ENCODE assay signal across 34 cellular contexts in the genomic region with DNA sequence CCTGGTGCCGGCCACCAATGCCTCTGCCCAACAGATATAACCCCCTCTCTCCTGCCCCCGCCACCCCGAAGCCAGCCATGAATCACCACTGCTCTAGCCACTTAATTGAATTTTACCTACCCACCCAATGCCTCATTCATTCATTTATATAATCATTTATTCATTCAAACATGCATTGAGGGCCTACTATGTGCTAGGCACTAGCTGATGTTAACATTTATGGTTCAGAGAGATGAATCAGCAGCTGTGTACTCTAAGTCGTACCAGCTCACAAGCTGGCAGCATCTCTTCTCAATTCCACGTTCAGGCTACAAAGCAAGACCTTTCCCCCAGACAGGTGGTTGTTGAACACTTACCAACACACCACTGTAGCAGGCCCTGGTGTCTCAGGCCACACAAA. TPM values are rescaled to one million over a fixed set of nuclear protein-coding genes. Genes with fewer than 3 reads are reported as not detected.
DNase-seq lines count a peak whose midpoint lies in the region; ATAC-seq, FAIRE-seq and TF ChIP-seq lines count a peak whose summit lies in the region.
"Had no signal": no experiment of that assay in that cellular context is flagged by ENCODE, and none has a peak within 500 bp of the region (broad histone marks: within the 10 kb centered on the region; RNA-seq: fewer than 3 reads in every experiment).

No MANE protein-coding gene starts in this region.

- CTCF ChIA-PET in IMR-90 (lab: Yijun Ruan, JAX) (no interaction called here), K562 (lab: Yijun Ruan, JAX; ENCODE audit: low intra/inter-chr PET ratio) (no interaction called here), H1 (lab: Charles Lee; ENCODE audit: partially characterized antibody) (interaction anchor here (0.7 to 1.5 kb wide), 4 partner anchors 11 to 179 kb away, joined by 3 to 6 read pairs (median 3); no protein-coding TSS in a partner anchor), A673 (lab: Charles Lee) (no interaction called here)

- no peak overlapping the region for H2BK120ac ChIP-seq in IMR-90 (ENCODE audit: low read depth, low read length)
- H2BK120ac ChIP-seq in H1 (replicated peaks; ENCODE audit: low read depth, low read length) = no peak overlapping the region
- no peak overlapping the region for H2BK120ac ChIP-seq in mesenchymal stem cell (ENCODE audit: low read depth, low read length)

- ATAC-seq in IMR-90 (ENCODE audit: low read depth) (no peak), K562 (no peak)
- ATAC-seq: A549; CD8-positive, alpha-beta T cell had no signal

- BruUV-seq in IMR-90 (replicated peaks; lab: Mats Ljungman, UMichigan) (no TSS peak), K562 (replicated peaks; lab: Mats Ljungman, UMichigan) (no TSS peak), A673 (replicated peaks; lab: Mats Ljungman, UMichigan) (no TSS peak)

- H3K9me3 ChIP-seq in IMR-90 (ENCODE audit: control insufficient read depth, insufficient read depth, low read length) (no peaks in the 10 kb centered on the region), K562 (replicated peaks; ENCODE audit: control insufficient read depth, insufficient read depth, low read depth, low read length) (no peaks in the 10 kb centered on the region), H1 (ENCODE audit: insufficient read depth in 2 of 2, low read depth in 1 of 2, low read length in 1 of 2) (no peaks in the 10 kb centered on the region), mesenchymal stem cell (ENCODE audit: control insufficient read depth, low read length) (no peaks in the 10 kb centered on the region), A673 (ENCODE audit: low read depth, low read length, poor library complexity, severe bottlenecking) (no peaks in the 10 kb centered on the region), hepatocyte (ENCODE audit: low read depth) (no peaks in the 10 kb centered on the region)
- H3K9me3 ChIP-seq: A549, BE2C, BLaER1, Caco-2 had no signal

- no peak for TF ChIP-seq RAD21 in IMR-90 (IDR thresholded peaks at IDR 0.05; ENCODE audit: low read length)
- no peak for TF ChIP-seq RAD21 in K562 (CRISPR knock-in tag; conservative IDR thresholded peaks at IDR 0.05 in 1 of 2, IDR thresholded peaks at IDR 0.05 in 1 of 2)
- TF ChIP-seq RAD21 in H1 (IDR thresholded peaks at IDR 0.05 in 1 of 2, conservative IDR thresholded peaks at IDR 0.05 in 1 of 2; ENCODE audit: low read depth in 2 of 2, low read length in 2 of 2) = no peak

- peaks cover 20% of the 10 kb centered on the region for H3K4me1 ChIP-seq in IMR-90 (ENCODE audit: control insufficient read depth, insufficient read depth, low read length)
- H3K4me1 ChIP-seq in K562 (replicated peaks in 1 of 2; ENCODE audit: control insufficient read depth in 2 of 2, insufficient read depth in 2 of 2, low read length in 2 of 2) = peaks cover 25 to 32% of the 10 kb centered on the region in 2 experiments; a peak in 4 of 5 replicates
- H3K4me1 ChIP-seq in H1 (replicated peaks in 1 of 4; ENCODE audit: control insufficient read depth in 3 of 4, insufficient read depth in 4 of 4, low read length in 3 of 4) = peaks cover 3 to 5% (median 5%) of the 10 kb centered on the region in 4 experiments; a peak in 6 of 7 replicates
- peaks cover 10% of the 10 kb centered on the region for H3K4me1 ChIP-seq in mesenchymal stem cell (ENCODE audit: control insufficient read depth, insufficient read depth, low read depth, low read length)
- no peaks in the 10 kb centered on the region for H3K4me1 ChIP-seq in A673 (ENCODE audit: insufficient read depth, low read length, poor library complexity, severe bottlenecking)
- H3K4me1 ChIP-seq in hepatocyte (ENCODE audit: insufficient read depth) = no peaks in the 10 kb centered on the region

- no peak for DNase-seq in IMR-90
- DNase-seq in K562 (ENCODE audit: extremely low read depth in 1 of 4, low spot score in 3 of 4) = no peak
- DNase-seq in H1 (ENCODE audit: low read depth in 1 of 2, low spot score in 2 of 2) = no peak
- no peak for DNase-seq in mesenchymal stem cell
- no peak for DNase-seq in A673 (ENCODE audit: low spot score)
- no peak for DNase-seq in mesenteric fat pad (ENCODE audit: low spot score)
- DNase-seq in SKM-1 (lab: John Stamatoyannopoulos, UW; ENCODE audit: unreplicated experiment) = no peak
- DNase-seq in hepatocyte (ENCODE audit: low spot score) = no peak
- DNase-seq: 8988T; ACHN; AML-193; BE2C; C1 segment of cervical spinal cord; Caco-2; Calu3; CD4-positive, alpha-beta memory T cell; CD4-positive, alpha-beta T cell; CD4-positive, CD25-positive, alpha-beta regulatory T cell; CD8-positive, alpha-beta memory T cell; CD8-positive, alpha-beta T cell; COR-L47; DMS 273 treated with DMSO at 0.1 percent for 48 hours; DMS153; DMS53; DND-41; EL had no signal

- H2AFZ ChIP-seq in IMR-90 (replicated peaks; ENCODE audit: low read length, poor library complexity) (no peak overlapping the region), K562 (ENCODE audit: low read depth, low read length) (peak overlapping the region; percentile 61), H1 (ENCODE audit: low read length) (no peak overlapping the region), mesenchymal stem cell (ENCODE audit: low read depth, low read length) (no peak overlapping the region), hepatocyte (no peak overlapping the region)

- H4K20me1 ChIP-seq in IMR-90 (ENCODE audit: insufficient read depth, low read length) (no peaks in the 10 kb centered on the region), K562 (replicated peaks; ENCODE audit: control insufficient read depth, insufficient read depth, low read length) (no peaks in the 10 kb centered on the region), H1 (replicated peaks in 1 of 2; ENCODE audit: control insufficient read depth in 1 of 2, insufficient read depth in 2 of 2, low read length in 2 of 2) (no peaks in the 10 kb centered on the region), hepatocyte (ENCODE audit: insufficient read depth, poor library complexity, severe bottlenecking) (no peaks in the 10 kb centered on the region)
- H4K20me1 ChIP-seq: BLaER1 had no signal

- 100% methylated on average over 1 of the region's 5 CpGs; no CpG with 5 or more reads in 1 of the 2 experiments for WGBS in IMR-90 (ENCODE audit: extremely low coverage in 2 of 2, insufficient read length in 1 of 2), 2 experiments
- 55% methylated on average over 5 of the region's 5 CpGs for WGBS in K562 (ENCODE audit: insufficient coverage, low coverage, missing lambda C conversion rate)
- 87% methylated on average over 5 of the region's 5 CpGs; no CpG with 5 or more reads in 1 of the 2 experiments for WGBS in H1 (ENCODE audit: extremely low coverage in 1 of 2, insufficient coverage in 1 of 2, insufficient read length in 1 of 2, insufficient replicate concordance in 2 of 2, low coverage in 1 of 2, low lambda C conversion rate in 2 of 2, missing lambda C conversion rate in 1 of 2), 2 experiments
- 98% methylated on average over 5 of the region's 5 CpGs for WGBS in mesenchymal stem cell
- 90% methylated on average over 5 of the region's 5 CpGs for WGBS in hepatocyte (ENCODE audit: low lambda C conversion rate, missing lambda C conversion rate)

- dilution Hi-C loops in IMR-90 (cut with HindIII; ENCODE audit: low sequenced_read_pairs, unreplicated experiment) = no loop called here

- no peak overlapping the region for H3K23ac ChIP-seq in IMR-90 (ENCODE audit: low read depth, low read length)
- no peak overlapping the region for H3K23ac ChIP-seq in H1 (ENCODE audit: insufficient read length)
- H3K23ac ChIP-seq in mesenchymal stem cell (ENCODE audit: low read length in 2 of 2) = no peak overlapping the region

- no peak overlapping the region for H3K4me2 ChIP-seq in IMR-90 (ENCODE audit: low read depth, low read length)
- H3K4me2 ChIP-seq in K562 (ENCODE audit: insufficient read depth, low read length) = peak overlapping the region; percentile 56
- no peak overlapping the region for H3K4me2 ChIP-seq in H1 (ENCODE audit: insufficient read depth in 1 of 2, low read depth in 2 of 2, low read length in 2 of 2)
- H3K4me2 ChIP-seq in mesenchymal stem cell (ENCODE audit: low read length, poor library complexity, severe bottlenecking) = no peak overlapping the region
- no peak overlapping the region for H3K4me2 ChIP-seq in hepatocyte
- H3K4me2 ChIP-seq: BLaER1 had no signal

- no peaks in the 10 kb centered on the region for H3K23me2 ChIP-seq in H1 (ENCODE audit: low read depth, low read length)

- H2BK20ac ChIP-seq in IMR-90 (ENCODE audit: low read depth, low read length) = no peak overlapping the region
- H2BK20ac ChIP-seq in H1 (ENCODE audit: low read length) = no peak overlapping the region

- H3K4ac ChIP-seq in IMR-90 (ENCODE audit: low read depth, low read length) (no peak overlapping the region), H1 (replicated peaks; ENCODE audit: insufficient read length, low read depth, low read length) (no peak overlapping the region), mesenchymal stem cell (ENCODE audit: low read depth in 1 of 2, low read length in 2 of 2) (no peak overlapping the region)

- H3K4me3 ChIP-seq in IMR-90 (ENCODE audit: insufficient read depth, low read depth, low read length) = no peak overlapping the region
- no peak overlapping the region for H3K4me3 ChIP-seq in K562
- no peak overlapping the region for H3K4me3 ChIP-seq in H1 (ENCODE audit: extremely low read depth in 1 of 4, insufficient read depth in 2 of 4, low read depth in 3 of 4, low read length in 4 of 4)
- H3K4me3 ChIP-seq in mesenchymal stem cell (ENCODE audit: insufficient read depth in 1 of 2, low read depth in 1 of 2, low read length in 2 of 2) = no peak overlapping the region
- H3K4me3 ChIP-seq in A673 (ENCODE audit: low read depth, low read length, poor library complexity, severe bottlenecking) = no peak overlapping the region
- no peak overlapping the region for H3K4me3 ChIP-seq in hepatocyte
- H3K4me3 ChIP-seq: A549; BLaER1; BLaER1 treated with 17β-estradiol and CSF1 and Interleukin-3, amounts not matched to agents 10 nM and 100 nM had no signal

- H3K9ac ChIP-seq in IMR-90 (ENCODE audit: low read depth, low read length) (no peak overlapping the region), K562 (ENCODE audit: insufficient read depth in 1 of 2, low read depth in 2 of 2, low read length in 2 of 2) (no peak overlapping the region; a peak in 1 of 4 replicates), H1 (replicated peaks in 1 of 4; ENCODE audit: extremely low read depth in 1 of 4, low read depth in 3 of 4, low read length in 3 of 4) (no peak overlapping the region), mesenchymal stem cell (ENCODE audit: low read length) (no peak overlapping the region)
- H3K9ac ChIP-seq: BLaER1; BLaER1 treated with 17β-estradiol and CSF1 and Interleukin-3, amounts not matched to agents 10 nM and 100 nM had no signal

- FAIRE-seq in K562 (lab: Jason Lieb, UNC) (no peak), H1 (lab: Jason Lieb, UNC) (no peak)
- FAIRE-seq: A204.1, A549, D721Med had no signal

- intact Hi-C loops in IMR-90 (cut with micrococcal nuclease) (no loop called here), K562 (cut with micrococcal nuclease) (loop anchor here (5.0 kb wide), 1 partner anchor 82 kb away; no protein-coding TSS in a partner anchor), A673 (cut with micrococcal nuclease; ENCODE audit: unreplicated experiment) (no loop called here)

- no peaks in the 10 kb centered on the region for H3K27me3 ChIP-seq in IMR-90 (ENCODE audit: control insufficient read depth, insufficient read depth, low read length)
- no peaks in the 10 kb centered on the region for H3K27me3 ChIP-seq in K562 (ENCODE audit: control insufficient read depth in 2 of 2, insufficient read depth in 2 of 2, low read length in 2 of 2)
- peaks cover 0 to 5% (median 2%) of the 10 kb centered on the region in 4 experiments; a peak in 3 of 7 replicates for H3K27me3 ChIP-seq in H1 (replicated peaks in 1 of 4; ENCODE audit: control insufficient read depth in 3 of 4, extremely low read depth in 1 of 4, insufficient read depth in 3 of 4, low read length in 3 of 4)
- H3K27me3 ChIP-seq in mesenchymal stem cell (ENCODE audit: control insufficient read depth in 1 of 2, insufficient read depth in 1 of 2, low read length in 2 of 2) = no peaks in the 10 kb centered on the region
- no peaks in the 10 kb centered on the region for H3K27me3 ChIP-seq in A673 (replicated peaks; ENCODE audit: insufficient read depth, low read depth, low read length, poor library complexity)
- no peaks in the 10 kb centered on the region for H3K27me3 ChIP-seq in hepatocyte
- H3K27me3 ChIP-seq: BE2C; BLaER1; BLaER1 treated with 17β-estradiol and CSF1 and Interleukin-3, amounts not matched to agents 10 nM and 100 nM had no signal

- no peak overlapping the region for H4K8ac ChIP-seq in IMR-90 (ENCODE audit: low read depth in 2 of 2, low read length in 2 of 2)
- no peak overlapping the region for H4K8ac ChIP-seq in H1 (ENCODE audit: extremely low read depth, insufficient read depth, low read length)
- H4K8ac ChIP-seq in mesenchymal stem cell (ENCODE audit: low read length) = no peak overlapping the region

- H3K18ac ChIP-seq in IMR-90 (ENCODE audit: low read depth, low read length) (no peak overlapping the region), H1 (ENCODE audit: extremely low read depth, low read length) (no peak overlapping the region), mesenchymal stem cell (ENCODE audit: low read depth in 1 of 2, low read length in 2 of 2) (no peak overlapping the region)

- H3K9me2 ChIP-seq in hepatocyte (replicated peaks; ENCODE audit: insufficient read depth) = no peaks in the 10 kb centered on the region

- H2BK12ac ChIP-seq in H1 (ENCODE audit: low read depth, low read length) (no peak overlapping the region), mesenchymal stem cell (ENCODE audit: low read length in 2 of 2) (no peak overlapping the region)

- POLR2A ChIA-PET in IMR-90 (lab: Charles Lee; ENCODE audit: unreplicated experiment) = no interaction called here
- POLR2A ChIA-PET in K562 (lab: Yijun Ruan, JAX) = interaction anchor here (0.5 to 1.6 kb wide), 5 partner anchors 10 to 149 kb away, joined by 3 to 5 read pairs (median 4); no protein-coding TSS in a partner anchor
- POLR2A ChIA-PET in H1 (lab: Charles Lee; ENCODE audit: partially characterized antibody) = no interaction called here
- POLR2A ChIA-PET in A673 (lab: Charles Lee; ENCODE audit: low non-redundant PET) = no interaction called here

- H2BK5ac ChIP-seq in IMR-90 (ENCODE audit: low read depth, low read length, poor library complexity, severe bottlenecking) (no peak overlapping the region), H1 (ENCODE audit: low read depth, low read length) (no peak overlapping the region), mesenchymal stem cell (ENCODE audit: low read depth, low read length, poor library complexity, severe bottlenecking) (no peak overlapping the region)

- peak overlapping the region; percentile 13; the same call in 1 of the 2 replicates for H2AK5ac ChIP-seq in IMR-90 (ENCODE audit: low read depth, low read length)
- no peak overlapping the region for H2AK5ac ChIP-seq in H1 (ENCODE audit: low read depth, low read length)
- H2AK5ac ChIP-seq in mesenchymal stem cell (ENCODE audit: low read length, severe bottlenecking) = no peak overlapping the region

- no peak overlapping the region for H3K14ac ChIP-seq in IMR-90 (replicated peaks; ENCODE audit: low read depth, low read length)
- H3K14ac ChIP-seq in H1 (ENCODE audit: insufficient read length) = no peak overlapping the region
- no peak overlapping the region for H3K14ac ChIP-seq in mesenchymal stem cell (ENCODE audit: low read length in 2 of 2)

- H3K36me3 ChIP-seq in IMR-90 (ENCODE audit: control insufficient read depth, insufficient read depth, low read length) (no peaks in the 10 kb centered on the region), K562 (ENCODE audit: control insufficient read depth, insufficient read depth, low read length) (no peaks in the 10 kb centered on the region), H1 (ENCODE audit: control insufficient read depth in 2 of 4, insufficient read depth in 4 of 4, low read length in 3 of 4) (no peaks in the 10 kb centered on the region), mesenchymal stem cell (ENCODE audit: control insufficient read depth in 1 of 2, insufficient read depth in 2 of 2, low read depth in 1 of 2, low read length in 2 of 2) (no peaks in the 10 kb centered on the region), A673 (ENCODE audit: insufficient read depth, low read length, poor library complexity, severe bottlenecking) (no peaks in the 10 kb centered on the region), hepatocyte (replicated peaks; ENCODE audit: insufficient read depth, low read depth) (no peaks in the 10 kb centered on the region)
- H3K36me3 ChIP-seq: BE2C; BLaER1; BLaER1 treated with 17β-estradiol and CSF1 and Interleukin-3, amounts not matched to agents 10 nM and 100 nM had no signal

- no peak overlapping the region for H2AK9ac ChIP-seq in IMR-90 (replicated peaks; ENCODE audit: low read depth, low read length, poor library complexity)

- H4K91ac ChIP-seq in IMR-90 (ENCODE audit: insufficient read depth, low read depth, low read length) (no peak overlapping the region), H1 (replicated peaks; ENCODE audit: insufficient read length, low read length) (no peak overlapping the region), mesenchymal stem cell (ENCODE audit: low read length) (no peak overlapping the region)

- no peak for TF ChIP-seq CTCF in IMR-90 (conservative IDR thresholded peaks at IDR 0.05; ENCODE audit: low read depth, low read length)
- TF ChIP-seq CTCF in K562 (IDR thresholded peaks at IDR 0.05 in 2 of 3, conservative IDR thresholded peaks at IDR 0.05 in 1 of 3; ENCODE audit: insufficient read depth in 2 of 3, low read depth in 1 of 3, low read length in 3 of 3) = no peak
- no peak for TF ChIP-seq CTCF in H1 (IDR thresholded peaks at IDR 0.05; ENCODE audit: control extremely low read depth in 1 of 3, insufficient read depth in 1 of 3, low read depth in 1 of 3, low read length in 3 of 3)
- no peak for TF ChIP-seq CTCF in A673 (conservative IDR thresholded peaks at IDR 0.05; ENCODE audit: low read depth, low read length)
- no peak for TF ChIP-seq CTCF in hepatocyte (IDR thresholded peaks at IDR 0.05; ENCODE audit: poor library complexity)

- no peak overlapping the region for H3K56ac ChIP-seq in IMR-90 (ENCODE audit: extremely low read depth, insufficient read depth, low read length)
- no peak overlapping the region for H3K56ac ChIP-seq in H1 (replicated peaks; ENCODE audit: insufficient read length, low read depth, low read length)

- in situ Hi-C loops in IMR-90 (cut with MboI; ENCODE audit: low sequenced_read_pairs) (no loop called here), K562 (cut with MboI) (loop anchor here (25.0 kb wide), 1 partner anchor 777 kb away; no protein-coding TSS in a partner anchor)

- TF ChIP-seq POLR2A in IMR-90 (IDR thresholded peaks at IDR 0.05; ENCODE audit: low read depth, low read length) (no peak), K562 (conservative IDR thresholded peaks at IDR 0.05) (no peak), H1 (IDR thresholded peaks at IDR 0.05; ENCODE audit: control extremely low read depth in 1 of 2, low read depth in 2 of 2, low read length in 2 of 2) (no peak)

- peaks cover 8% of the 10 kb centered on the region for H3K9me1 ChIP-seq in IMR-90 (ENCODE audit: insufficient read depth, low read length)
- H3K9me1 ChIP-seq in K562 (ENCODE audit: control insufficient read depth, insufficient read depth, low read length) = no peaks in the 10 kb centered on the region

- H3K79me2 ChIP-seq in K562 (ENCODE audit: control insufficient read depth, insufficient read depth, low read length) = no peaks in the 10 kb centered on the region
- no peaks in the 10 kb centered on the region for H3K79me2 ChIP-seq in H1 (ENCODE audit: control insufficient read depth in 1 of 2, insufficient read depth in 2 of 2, low read length in 2 of 2)
- H3K79me2 ChIP-seq in hepatocyte = no peaks in the 10 kb centered on the region

- H2BK15ac ChIP-seq in IMR-90 (ENCODE audit: low read depth, low read length) = no peak overlapping the region
- H2BK15ac ChIP-seq in H1 (ENCODE audit: low read length) = 0 out of 2 replicates have a peak overlapping the region, but pooled peaks have one; percentile 8
- H2BK15ac ChIP-seq in mesenchymal stem cell (ENCODE audit: low read depth, poor library complexity, severe bottlenecking) = peak overlapping the region; percentile 4

- TF ChIP-seq EP300 in K562 (IDR thresholded peaks at IDR 0.05; ENCODE audit: low read length) = no peak
- no peak for TF ChIP-seq EP300 in H1 (IDR thresholded peaks at IDR 0.05; ENCODE audit: borderline replicate concordance in 1 of 2, low read depth in 2 of 2, low read length in 2 of 2)

- H4K5ac ChIP-seq in IMR-90 (ENCODE audit: low read depth, low read length) (no peak overlapping the region), H1 (ENCODE audit: insufficient read length, low read depth, low read length) (no peak overlapping the region)

- H3K79me1 ChIP-seq in IMR-90 (ENCODE audit: low read depth in 1 of 2, low read length in 2 of 2) = no peaks in the 10 kb centered on the region
- H3K79me1 ChIP-seq in H1 (ENCODE audit: low read depth, low read length) = no peaks in the 10 kb centered on the region
- H3K79me1 ChIP-seq in mesenchymal stem cell (replicated peaks; ENCODE audit: low read length, poor library complexity, severe bottlenecking) = no peaks in the 10 kb centered on the region

- no peak overlapping the region for H3K27ac ChIP-seq in IMR-90 (ENCODE audit: insufficient read depth, low read length)
- peak overlapping the region; percentile 38; the same call in 1 of the 3 replicates for H3K27ac ChIP-seq in K562 (ENCODE audit: extremely low read depth, low read depth, low read length)
- no peak overlapping the region for H3K27ac ChIP-seq in H1 (ENCODE audit: low read depth, low read length)
- H3K27ac ChIP-seq in mesenchymal stem cell (ENCODE audit: low read length, poor library complexity, severe bottlenecking) = no peak overlapping the region
- H3K27ac ChIP-seq in A673 (ENCODE audit: low read depth, low read length, poor library complexity, severe bottlenecking) = no peak overlapping the region
- no peak overlapping the region for H3K27ac ChIP-seq in hepatocyte
- H3K27ac ChIP-seq: 22Rv1; BLaER1; BLaER1 treated with 17β-estradiol and CSF1 and Interleukin-3, amounts not matched to agents 10 nM and 100 nM; C4-2B had no signal

RNA-seq across cellular contexts. Expression of a gene that starts 12.9 kb away (rescaled TPM):
- total RNA-seq in IMR-90 (2012; rRNA removed) = 4.3 and 5.0 TPM in 2 replicates
- polyA plus RNA-seq in IMR-90 (2012; rRNA removed) = 13.4 and 17.2 TPM in 2 replicates
- 8.5 and 11.7 TPM in 2 replicates for polyA plus RNA-seq in IMR-90 (2012; cell fraction: cytosol; rRNA removed)
- 23.1 and 50.4 TPM in 2 replicates for polyA plus RNA-seq in IMR-90 (2012; cell fraction: nucleus; rRNA removed; ENCODE audit: low replicate concordance)
- 3.1 and 9.7 TPM in 2 replicates for total RNA-seq in K562 (2011; cell fraction: chromatin; rRNA removed; ENCODE audit: low replicate concordance)
- total RNA-seq in K562 (2011; cell fraction: nucleolus; rRNA removed) = 2.6 and 5.3 TPM in 2 replicates
- total RNA-seq in K562 (2011; cell fraction: nucleoplasm; rRNA removed) = 3.7 and 6.1 TPM in 2 replicates
- 0.50 and 0.57 TPM in 2 replicates for total RNA-seq in K562 (2014; rRNA removed)
- total RNA-seq in K562 (2014; rRNA removed; fragmentation: Illumina TruSeq; extraction: Trizol) = 0.62 and 0.83 TPM in 2 replicates
- total RNA-seq in K562 (2015; rRNA removed; fragmentation: Illumina TruSeq; extraction: Trizol) = 0.14 and 0.49 TPM in 2 replicates
- 2.2 and 3.2 TPM in 2 replicates for total RNA-seq in K562 (2021)
- 0.34 and 2.1 TPM in 2 replicates for polyA plus RNA-seq in K562 (2011; rRNA removed)
- polyA plus RNA-seq in K562 (2011; cell fraction: cytosol; rRNA removed) = 0.37 and 4.5 TPM in 2 replicates
- 0.86 and 9.4 TPM in 2 replicates for polyA plus RNA-seq in K562 (2011; cell fraction: nucleus; rRNA removed)
- polyA plus RNA-seq in K562 (2012) = 0.86 and 2.0 TPM in 2 replicates
- polyA plus RNA-seq in K562 (2014; fragmentation: Illumina TruSeq; extraction: Trizol) = 0.73 and 1.3 TPM in 2 replicates
- polyA plus RNA-seq in K562 (2014; fragmentation: Nextera tagmentation; extraction: Ambion mirVana) = under 1 TPM; 0.18 to 0.31 TPM
- polyA plus RNA-seq in K562 (2014; rRNA removed) = 1.4 and 2.0 TPM in 2 replicates
- polyA minus RNA-seq in K562 (2011; rRNA and poly(A)+ RNA removed) = 0.33 and 2.5 TPM in 2 replicates
- polyA minus RNA-seq in K562 (2011; cell fraction: cytosol; rRNA and poly(A)+ RNA removed) = 1.6 TPM in 1 of 2 replicates, not detected in the other
- 0.56 and 3.8 TPM in 2 replicates for polyA minus RNA-seq in K562 (2011; cell fraction: nucleus; rRNA and poly(A)+ RNA removed)
- total RNA-seq in H1 (2021; fragmentation: NEBNext Ultra II Directional; extraction: Animal tissue kit (Norgen Biotek cat#: 25700)) = 0.61 and 0.74 TPM in 2 replicates
- 0.74 and 2.3 TPM in 2 replicates for polyA plus RNA-seq in H1 (2011; rRNA removed)
- 1.1 TPM for polyA plus RNA-seq in H1 (2011; cell fraction: cytosol; rRNA removed)
- polyA plus RNA-seq in H1 (2011; cell fraction: nucleus; rRNA removed) = 2.0 TPM
- 0.32 to 1.9 TPM (median 0.65 TPM) in 4 replicates for polyA plus RNA-seq in H1 (2012, experiment 1 of 2)
- polyA plus RNA-seq in H1 (2012, experiment 2 of 2) = 1.4 TPM
- 0.49 TPM for polyA plus RNA-seq in H1 (2013, experiment 1 of 2)
- polyA plus RNA-seq in H1 (2013, experiment 2 of 2) = 0.53 TPM
- 1.1 and 1.3 TPM in 2 replicates for polyA minus RNA-seq in H1 (2011; rRNA and poly(A)+ RNA removed)
- polyA minus RNA-seq in H1 (2011; cell fraction: cytosol; rRNA and poly(A)+ RNA removed) = not detected
- 1.4 TPM for polyA minus RNA-seq in H1 (2011; cell fraction: nucleus; rRNA and poly(A)+ RNA removed)
- 2.1 TPM for polyA plus RNA-seq in mesenchymal stem cell (2013, experiment 1 of 2)
- 1.8 TPM for polyA plus RNA-seq in mesenchymal stem cell (2013, experiment 2 of 2)
- total RNA-seq in A673 (2021) = 4.2 and 5.0 TPM in 2 replicates
- total RNA-seq in mesenteric fat pad = 4.0 TPM
- 2.8 and 5.8 TPM in 2 replicates for total RNA-seq in hepatocyte
- 1.4 and 3.8 TPM in 2 replicates for polyA plus RNA-seq in hepatocyte
- polyA plus RNA-seq: CD14-positive monocyte had no signal
